Comparison of ENCODE assay signal across 10 cellular contexts in the genomic region with DNA sequence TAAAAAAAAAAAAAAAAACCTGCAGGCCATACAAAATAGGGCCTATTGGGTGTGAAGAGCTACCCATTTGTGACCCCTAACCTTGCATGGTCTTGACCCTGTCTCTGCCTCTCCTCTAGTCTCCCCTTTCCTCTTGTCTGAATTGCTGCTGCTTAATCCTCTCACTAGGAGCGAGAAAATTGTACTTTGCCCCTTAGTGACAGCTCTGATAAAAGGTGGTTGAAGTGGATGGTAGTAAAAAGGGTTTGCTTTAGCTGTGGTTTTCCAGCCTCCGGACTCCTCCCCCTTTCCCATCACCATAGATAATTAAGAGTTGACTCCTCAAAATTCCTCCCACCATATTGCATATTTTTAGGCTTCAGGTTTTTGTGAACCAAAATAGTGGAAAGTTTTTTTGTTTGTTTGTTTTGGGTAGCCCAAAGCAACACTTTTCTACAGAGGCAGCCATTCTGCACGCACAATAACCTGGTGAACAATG. TPM values are rescaled to one million over a fixed set of nuclear protein-coding genes. Genes with fewer than 3 reads are reported as not detected.
DNase-seq lines count a peak whose midpoint lies in the region; ATAC-seq, FAIRE-seq and TF ChIP-seq lines count a peak whose summit lies in the region.
"Had no signal": no experiment of that assay in that cellular context is flagged by ENCODE, and none has a peak within 500 bp of the region (broad histone marks: within the 10 kb centered on the region; RNA-seq: fewer than 3 reads in every experiment).

No MANE protein-coding gene starts in this region.

- H3K9me3 Mint-ChIP-seq in HFFc6 (no peaks in the 10 kb centered on the region), astrocyte (ENCODE audit: unreplicated experiment) (no peaks in the 10 kb centered on the region)
- H3K9me3 Mint-ChIP-seq: naive thymus-derived CD4-positive, alpha-beta T cell had no signal

- H3K27ac Mint-ChIP-seq in HFFc6: peak overlapping the region; percentile 84
- H3K27ac Mint-ChIP-seq in astrocyte (ENCODE audit: unreplicated experiment): no peak overlapping the region

- peak; percentile 60 for DNase-seq in HFFc6
- DNase-seq in astrocyte (ENCODE audit: low read depth): no peak
- no peak for DNase-seq in left lobe of liver (ENCODE audit: low spot score)
- no peak for DNase-seq in stomach
- DNase-seq in GOT3 (lab: John Stamatoyannopoulos, UW): no peak
- DNase-seq in NCI-H1930 (lab: John Stamatoyannopoulos, UW): no peak
- no peak for DNase-seq in UCSD-AML1 (lab: John Stamatoyannopoulos, UW; ENCODE audit: unreplicated experiment)
- DNase-seq: naive thymus-derived CD4-positive, alpha-beta T cell had no signal

- H3K4me2 ChIP-seq in astrocyte (ENCODE audit: low read length): peak overlapping the region; percentile 21

- H3K36me3 Mint-ChIP-seq in HFFc6 (ENCODE audit: low read depth) (peaks cover 49% of the 10 kb centered on the region), astrocyte (ENCODE audit: low read depth, unreplicated experiment) (peaks cover 21% of the 10 kb centered on the region)

- no peak overlapping the region for H3K4me3 ChIP-seq in astrocyte (ENCODE audit: insufficient read depth, low read depth, low read length)
- H3K4me3 ChIP-seq in stomach: no peak overlapping the region

- H2AFZ ChIP-seq in astrocyte (ENCODE audit: low read depth, low read length): no peak overlapping the region

- intact Hi-C loops in stomach (cut with DNase I; ENCODE audit: low total_unique reads): no loop called here

- 23 to 51% (median 36%) methylated on average over 3 of the region's 3 CpGs for WGBS in stomach, 5 donors

- H3K27ac ChIP-seq in astrocyte (ENCODE audit: low read depth, low read length) (peak overlapping the region; percentile 29), stomach (peak overlapping the region; percentile 25 to 99 (median 96))

- no peak for TF ChIP-seq EP300 in stomach (IDR thresholded peaks at IDR 0.05)

- H3K27me3 ChIP-seq in astrocyte (ENCODE audit: insufficient read depth, low read length): no peaks in the 10 kb centered on the region
- no peaks in the 10 kb centered on the region for H3K27me3 ChIP-seq in stomach

- peaks cover 96% of the 10 kb centered on the region for H3K79me2 ChIP-seq in astrocyte (ENCODE audit: insufficient read depth, low read length)

- TF ChIP-seq CTCF in HFFc6 (IDR thresholded peaks at IDR 0.05) (no peak), astrocyte (IDR thresholded peaks at IDR 0.05; ENCODE audit: insufficient read depth, low read depth, low read length) (no peak), stomach (IDR thresholded peaks at IDR 0.05) (no peak)

- no peak for TF ChIP-seq POLR2A in stomach (IDR thresholded peaks at IDR 0.05)

- H3K4me3 Mint-ChIP-seq in HFFc6 (peak overlapping the region; percentile 64), astrocyte (ENCODE audit: unreplicated experiment) (no peak overlapping the region)

- no peak for FAIRE-seq in astrocyte (lab: Jason Lieb, UNC)

- H3K4me1 Mint-ChIP-seq in HFFc6 (ENCODE audit: low read depth): peaks cover 84% of the 10 kb centered on the region
- H3K4me1 Mint-ChIP-seq in astrocyte (ENCODE audit: low read depth, unreplicated experiment): peaks cover 79% of the 10 kb centered on the region

- H3K9me3 ChIP-seq in astrocyte (ENCODE audit: insufficient read depth, low read depth, low read length) (no peaks in the 10 kb centered on the region), stomach (no peaks in the 10 kb centered on the region)

- H3K9ac ChIP-seq in astrocyte (ENCODE audit: low read length): peak overlapping the region; percentile 19

- H3K27me3 Mint-ChIP-seq in HFFc6 (ENCODE audit: insufficient read depth): peaks cover 8% of the 10 kb centered on the region
- H3K27me3 Mint-ChIP-seq in astrocyte (ENCODE audit: low read depth, unreplicated experiment): no peaks in the 10 kb centered on the region

- H3K36me3 ChIP-seq in astrocyte (ENCODE audit: insufficient read depth, low read length) (no peaks in the 10 kb centered on the region), stomach (peaks cover 0 to 7% (median 0%) of the 10 kb centered on the region in 4 donors)

- peaks cover 87% of the 10 kb centered on the region for H4K20me1 ChIP-seq in astrocyte (ENCODE audit: insufficient read depth, low read length)

- H3K4me1 ChIP-seq in astrocyte (ENCODE audit: insufficient read depth, low read length) (peaks cover 76% of the 10 kb centered on the region), stomach (peaks cover 74 to 95% (median 80%) of the 10 kb centered on the region in 4 donors)

- ATAC-seq in left lobe of liver (peak; percentile 66), GM19328 (IDR thresholded peaks at IDR 0.05; ENCODE audit: unreplicated experiment) (no peak)
- ATAC-seq: naive thymus-derived CD4-positive, alpha-beta T cell had no signal

RNA-seq across cellular contexts. Expression of gene ACTN4, which starts 23.5 kb away (rescaled TPM):
- total RNA-seq in HFFc6 (2021; fragmentation: NEBNext Ultra II Directional; extraction: Animal tissue kit (Norgen Biotek cat#: 25700)): 1,000 to 10,000 TPM in 5 of 6 experiments, 100 to 1,000 TPM in 1; 972 to 1,299 (median 1,250) TPM
- total RNA-seq in astrocyte (805 and 879 TPM in 2 replicates), left lobe of liver (156 TPM), stomach (100 to 1,000 TPM; 254 to 343 (median 319) TPM)
- 10 to 100 TPM; 55.3 to 87.2 (median 75.0) TPM for polyA plus RNA-seq in stomach

RNA-seq across cellular contexts. Expression of gene EIF3K, which starts 52.0 kb away (rescaled TPM):
- total RNA-seq in HFFc6 (2021; fragmentation: NEBNext Ultra II Directional; extraction: Animal tissue kit (Norgen Biotek cat#: 25700)): 100 to 1,000 TPM; 227 to 241 (median 238) TPM
- 222 and 229 TPM in 2 replicates for total RNA-seq in astrocyte
- total RNA-seq in left lobe of liver: 106 TPM
- total RNA-seq in stomach: 100 to 1,000 TPM; 203 to 889 (median 283) TPM
- 100 to 1,000 TPM; 347 to 495 (median 349) TPM for polyA plus RNA-seq in stomach

RNA-seq across cellular contexts. Expression of gene MAP4K1, which starts 53.2 kb away (rescaled TPM):
- under 1 TPM in 3 of 6 experiments, not detected in 3; 0.27 to 0.74 (median 0.28) TPM for total RNA-seq in HFFc6 (2021; fragmentation: NEBNext Ultra II Directional; extraction: Animal tissue kit (Norgen Biotek cat#: 25700))
- 0.87 and 1.7 TPM in 2 replicates for total RNA-seq in astrocyte
- 3.5 TPM for total RNA-seq in left lobe of liver
- total RNA-seq in stomach: 10 to 100 TPM in 1 of 5 donors, 1 to 10 TPM in 3, not detected in 1; 1.2 to 12.9 (median 5.2) TPM
- 1 to 10 TPM; 4.4 to 5.3 (median 5.0) TPM for polyA plus RNA-seq in stomach
- total RNA-seq: dermis microvascular lymphatic vessel endothelial cell had no signal
